In genomic region chr7:31407277-31407676, GRCh38 we compare ENCODE assay signal across 23 cellular contexts.
DNase-seq lines count a peak whose midpoint lies in the region; ATAC-seq, FAIRE-seq and TF ChIP-seq lines count a peak whose summit lies in the region.
"Had no signal": no experiment of that assay in that cellular context is flagged by ENCODE, and none has a peak within 500 bp of the region (broad histone marks: within the 10 kb centered on the region; RNA-seq: fewer than 3 reads in every experiment).

No MANE protein-coding gene starts in this region.

- peak overlapping the region; percentile 76; the same call in 2 of the 3 replicates for H3K4me2 ChIP-seq in A549
- H3K4me2 ChIP-seq in hepatocyte: no peak overlapping the region

- H3K36me3 ChIP-seq in A673 (ENCODE audit: insufficient read depth, low read length, poor library complexity, severe bottlenecking) (no peaks in the 10 kb centered on the region), RWPE2 (ENCODE audit: low read depth) (no peaks in the 10 kb centered on the region), hepatocyte (replicated peaks; ENCODE audit: insufficient read depth, low read depth) (no peaks in the 10 kb centered on the region)
- H3K36me3 ChIP-seq: BE2C; BLaER1 treated with 17β-estradiol and CSF1 and Interleukin-3, amounts not matched to agents 10 nM and 100 nM; HAP-1 had no signal

- FAIRE-seq in A549 (lab: Jason Lieb, UNC): no peak
- FAIRE-seq: G401.6, GM12891, GM18507 had no signal

- peaks cover 29% of the 10 kb centered on the region for H3K4me1 ChIP-seq in A549
- peaks cover 50% of the 10 kb centered on the region for H3K4me1 ChIP-seq in A673 (ENCODE audit: insufficient read depth, low read length, poor library complexity, severe bottlenecking)
- peaks cover 27% of the 10 kb centered on the region for H3K4me1 ChIP-seq in RWPE2 (ENCODE audit: insufficient read depth, poor library complexity, severe bottlenecking)
- peaks cover 13% of the 10 kb centered on the region for H3K4me1 ChIP-seq in hepatocyte (ENCODE audit: insufficient read depth)
- H3K4me1 ChIP-seq: BE2C, HAP-1 had no signal

- CTCF ChIA-PET in A549 (lab: Yijun Ruan, JAX): no interaction called here
- CTCF ChIA-PET in A673 (lab: Charles Lee): no interaction called here

- 78% methylated on average over 2 of the region's 2 CpGs for WGBS in A549 (ENCODE audit: missing lambda C conversion rate)
- 72% methylated on average over 2 of the region's 2 CpGs for WGBS in hepatocyte (ENCODE audit: low lambda C conversion rate, missing lambda C conversion rate)

- no TSS peak for BruUV-seq in A673 (replicated peaks; lab: Mats Ljungman, UMichigan)

- intact Hi-C loops in A673 (cut with micrococcal nuclease; ENCODE audit: unreplicated experiment): no loop called here

- H3K4me3 ChIP-seq in A549 (no peak overlapping the region), A673 (ENCODE audit: low read depth, low read length, poor library complexity, severe bottlenecking) (no peak overlapping the region), RWPE2 (ENCODE audit: severe bottlenecking) (no peak overlapping the region), hepatocyte (no peak overlapping the region)
- H3K4me3 ChIP-seq: BLaER1 treated with 17β-estradiol and CSF1 and Interleukin-3, amounts not matched to agents 10 nM and 100 nM; HAP-1 had no signal

- TF ChIP-seq EP300 in A549 (IDR thresholded peaks at IDR 0.05): no peak

- peak overlapping the region; percentile 85 to 86 for H3K27ac ChIP-seq in A549
- peak overlapping the region; percentile 32 for H3K27ac ChIP-seq in A673 (ENCODE audit: low read depth, low read length, poor library complexity, severe bottlenecking)
- peak overlapping the region; percentile 57 for H3K27ac ChIP-seq in RWPE2 (ENCODE audit: poor library complexity, severe bottlenecking)
- peak overlapping the region; percentile 63 for H3K27ac ChIP-seq in hepatocyte

- no peaks in the 10 kb centered on the region for H3K9me2 ChIP-seq in hepatocyte (replicated peaks; ENCODE audit: insufficient read depth)

- H3K79me2 ChIP-seq in hepatocyte: no peaks in the 10 kb centered on the region

- H3K9me3 ChIP-seq in A549 (0 out of 3 replicates have a peak, but pooled peaks cover 4% of the 10 kb centered on the region), A673 (ENCODE audit: low read depth, low read length, poor library complexity, severe bottlenecking) (peaks cover 5% of the 10 kb centered on the region), RWPE2 (ENCODE audit: severe bottlenecking) (no peaks in the 10 kb centered on the region), hepatocyte (ENCODE audit: low read depth) (no peaks in the 10 kb centered on the region)
- H3K9me3 ChIP-seq: BE2C, HAP-1 had no signal

- no peaks in the 10 kb centered on the region for H4K20me1 ChIP-seq in hepatocyte (ENCODE audit: insufficient read depth, poor library complexity, severe bottlenecking)
- H4K20me1 ChIP-seq: BLaER1 treated with 17β-estradiol and CSF1 and Interleukin-3, amounts not matched to agents 10 nM and 100 nM had no signal

- TF ChIP-seq CTCF in A549 (IDR thresholded peaks at IDR 0.05) (no peak), A673 (conservative IDR thresholded peaks at IDR 0.05; ENCODE audit: low read depth, low read length) (no peak), RWPE2 (IDR thresholded peaks at IDR 0.05; ENCODE audit: poor library complexity, severe bottlenecking) (no peak), hepatocyte (IDR thresholded peaks at IDR 0.05; ENCODE audit: poor library complexity) (no peak)

- POLR2A ChIA-PET in A549 (lab: Yijun Ruan, JAX): no interaction called here
- POLR2A ChIA-PET in A673 (lab: Charles Lee; ENCODE audit: low non-redundant PET): no interaction called here

- no peaks in the 10 kb centered on the region for H3K27me3 ChIP-seq in A673 (replicated peaks; ENCODE audit: insufficient read depth, low read depth, low read length, poor library complexity)
- no peaks in the 10 kb centered on the region for H3K27me3 ChIP-seq in RWPE2 (ENCODE audit: insufficient read depth, poor library complexity, severe bottlenecking)
- H3K27me3 ChIP-seq in hepatocyte: no peaks in the 10 kb centered on the region
- H3K27me3 ChIP-seq: BE2C; BLaER1 treated with 17β-estradiol and CSF1 and Interleukin-3, amounts not matched to agents 10 nM and 100 nM had no signal

- ATAC-seq in A549 (no peak), RWPE2 (ENCODE audit: low read depth) (no peak), GM19328 (IDR thresholded peaks at IDR 0.05; ENCODE audit: unreplicated experiment) (no peak)

- H2AFZ ChIP-seq in hepatocyte: no peak overlapping the region

- TF ChIP-seq POLR2A in A549 (IDR thresholded peaks at IDR 0.05; ENCODE audit: low read length): no peak

- DNase-seq in A549 (ENCODE audit: low read depth in 1 of 2, low spot score in 1 of 2): no peak
- DNase-seq in A673 (ENCODE audit: low spot score): peak; percentile 91
- no peak for DNase-seq in RWPE2 (ENCODE audit: low spot score)
- no peak for DNase-seq in hepatocyte (ENCODE audit: low spot score)
- DNase-seq in GF-D8 (lab: John Stamatoyannopoulos, UW): no peak
- DNase-seq in DMS114 treated with DMSO at 0.1 percent for 48 hours (lab: John Stamatoyannopoulos, UW; ENCODE audit: unreplicated experiment): no peak
- no peak for DNase-seq in activated CD8-positive, alpha-beta memory T cell treated with anti-CD3 and anti-CD28 coated beads for 24 hours
- DNase-seq: ACHN; AML-193; BE2C; Calu3; CD4-positive, alpha-beta T cell; CD8-positive, alpha-beta memory T cell; DMS153; DND-41; GOT3; HFFc6 had no signal

- TF ChIP-seq RAD21 in A549 (conservative IDR thresholded peaks at IDR 0.05 in 1 of 2, IDR thresholded peaks at IDR 0.05 in 1 of 2): no peak

TF ChIP-seq in A549, 52 proteins besides CTCF, POLR2A, EP300 and RAD21:
- no peak for TF ChIP-seq BCL3 (IDR thresholded peaks at IDR 0.05)
- no peak for TF ChIP-seq EHMT2 (IDR thresholded peaks at IDR 0.05; ENCODE audit: low read depth)
- no peak for TF ChIP-seq MAX (IDR thresholded peaks at IDR 0.05)
- TF ChIP-seq FOSL2 (IDR thresholded peaks at IDR 0.05): no peak
- TF ChIP-seq FOSL2 (CRISPR knock-in tag; IDR thresholded peaks at IDR 0.05): no peak

Comparison
In these comparisons a context has a peak if more than half of its experiments do, and no peak if none do; other contexts are left out.
1. H3K27ac ChIP-seq: peak in every context shown above with its lines; median percentile 86 in A549; 63 in hepatocyte; 57 in RWPE2; 32 in A673.